ENCODE assay signal across 8 cellular contexts in genomic region chr5:148290271-148291195, GRCh38. TPM values are rescaled to one million over a fixed set of nuclear protein-coding genes. Genes with fewer than 3 reads are reported as not detected.
DNase-seq lines count a peak whose midpoint lies in the region; ATAC-seq and TF ChIP-seq lines count a peak whose summit lies in the region.

No MANE protein-coding gene starts in this region.

- H3K9me2 ChIP-seq in hepatocyte (replicated peaks; ENCODE audit: insufficient read depth), result no peaks in the 10 kb centered on the region

- H3K9me3 Mint-ChIP-seq in activated T-helper 2 cell treated with anti-CD3 and anti-CD28 coated beads, Interferon-gamma antibody, Interleukin-2, Interleukin-4, amounts not matched to agents 10 μg/mL and 5 μg/mL and 100 μg/mL, durations not matched to agents 14 hours and 24 hours and 36 hours, result no peaks in the 10 kb centered on the region
- no peaks in the 10 kb centered on the region for H3K9me3 Mint-ChIP-seq in T-helper 2 cell treated with Interferon-gamma antibody and Interleukin-4, amounts not matched to agents 5 μg/mL and 100 μg/mL, for 36 hours
- no peaks in the 10 kb centered on the region for H3K9me3 Mint-ChIP-seq in CD8-positive, alpha-beta memory T cell

- H2AFZ ChIP-seq in hepatocyte, result no peak overlapping the region

- no peak overlapping the region for H3K4me3 Mint-ChIP-seq in activated T-helper 2 cell treated with anti-CD3 and anti-CD28 coated beads, Interferon-gamma antibody, Interleukin-2, Interleukin-4, amounts not matched to agents 10 μg/mL and 5 μg/mL and 100 μg/mL, durations not matched to agents 14 hours and 24 hours and 36 hours (ENCODE audit: low read depth)
- H3K4me3 Mint-ChIP-seq in T-helper 2 cell treated with Interferon-gamma antibody and Interleukin-4, amounts not matched to agents 5 μg/mL and 100 μg/mL, for 36 hours, result no peak overlapping the region
- no peak overlapping the region for H3K4me3 Mint-ChIP-seq in CD8-positive, alpha-beta memory T cell

- H3K27me3 Mint-ChIP-seq in activated T-helper 2 cell treated with anti-CD3 and anti-CD28 coated beads, Interferon-gamma antibody, Interleukin-2, Interleukin-4, amounts not matched to agents 10 μg/mL and 5 μg/mL and 100 μg/mL, durations not matched to agents 14 hours and 24 hours and 36 hours (ENCODE audit: low read depth), result no peaks in the 10 kb centered on the region
- H3K27me3 Mint-ChIP-seq in T-helper 2 cell treated with Interferon-gamma antibody and Interleukin-4, amounts not matched to agents 5 μg/mL and 100 μg/mL, for 36 hours (ENCODE audit: low read depth), result peaks cover 3% of the 10 kb centered on the region
- peaks cover 4 to 9% of the 10 kb centered on the region in 2 donors for H3K27me3 Mint-ChIP-seq in CD8-positive, alpha-beta memory T cell

- peak; percentile 52 for ATAC-seq in HG03520 (IDR thresholded peaks at IDR 0.05; ENCODE audit: unreplicated experiment)
- peak; percentile 79 for ATAC-seq in RWPE2 (ENCODE audit: low read depth)
- no peak for ATAC-seq in GM21447 (IDR thresholded peaks at IDR 0.05; ENCODE audit: unreplicated experiment)

- H3K4me3 ChIP-seq in RWPE2 (ENCODE audit: severe bottlenecking), result no peak overlapping the region
- no peak overlapping the region for H3K4me3 ChIP-seq in hepatocyte
- H3K4me3 ChIP-seq in CD8-positive, alpha-beta memory T cell (ENCODE audit: low read length), result no peak overlapping the region

- H3K4me1 ChIP-seq in RWPE2 (ENCODE audit: insufficient read depth, poor library complexity, severe bottlenecking), result no peaks in the 10 kb centered on the region
- no peaks in the 10 kb centered on the region for H3K4me1 ChIP-seq in hepatocyte (ENCODE audit: insufficient read depth)
- H3K4me1 ChIP-seq in CD8-positive, alpha-beta memory T cell (ENCODE audit: insufficient read depth, low read length), result no peaks in the 10 kb centered on the region

- no peaks in the 10 kb centered on the region for H3K36me3 Mint-ChIP-seq in activated T-helper 2 cell treated with anti-CD3 and anti-CD28 coated beads, Interferon-gamma antibody, Interleukin-2, Interleukin-4, amounts not matched to agents 10 μg/mL and 5 μg/mL and 100 μg/mL, durations not matched to agents 14 hours and 24 hours and 36 hours (ENCODE audit: low read depth)
- no peaks in the 10 kb centered on the region for H3K36me3 Mint-ChIP-seq in T-helper 2 cell treated with Interferon-gamma antibody and Interleukin-4, amounts not matched to agents 5 μg/mL and 100 μg/mL, for 36 hours (ENCODE audit: low read depth)
- H3K36me3 Mint-ChIP-seq in CD8-positive, alpha-beta memory T cell, result no peaks in the 10 kb centered on the region

- H3K27me3 ChIP-seq in RWPE2 (ENCODE audit: insufficient read depth, poor library complexity, severe bottlenecking), result no peaks in the 10 kb centered on the region
- no peaks in the 10 kb centered on the region for H3K27me3 ChIP-seq in hepatocyte
- H3K27me3 ChIP-seq in CD8-positive, alpha-beta memory T cell (ENCODE audit: insufficient read depth, low read length, poor library complexity, severe bottlenecking), result no peaks in the 10 kb centered on the region

- no peaks in the 10 kb centered on the region for H4K20me1 ChIP-seq in hepatocyte (ENCODE audit: insufficient read depth, poor library complexity, severe bottlenecking)

- TF ChIP-seq CTCF in RWPE2 (IDR thresholded peaks at IDR 0.05; ENCODE audit: poor library complexity, severe bottlenecking), result peak; percentile 82
- TF ChIP-seq CTCF in hepatocyte (IDR thresholded peaks at IDR 0.05; ENCODE audit: poor library complexity), result peak; percentile 67

- intact Hi-C loops in activated T-helper 2 cell treated with anti-CD3 and anti-CD28 coated beads, Interferon-gamma antibody, Interleukin-2, Interleukin-4, amounts not matched to agents 10 μg/mL and 5 μg/mL and 100 μg/mL, durations not matched to agents 14 hours and 24 hours and 36 hours (cut with micrococcal nuclease), result no loop called here

- 47% methylated on average over 6 of the region's 6 CpGs for WGBS in hepatocyte (ENCODE audit: low lambda C conversion rate, missing lambda C conversion rate)

- CTCF ChIA-PET in CD8-positive, alpha-beta memory T cell (lab: Charles Lee), result no interaction called here

- no peaks in the 10 kb centered on the region for H3K4me1 Mint-ChIP-seq in activated T-helper 2 cell treated with anti-CD3 and anti-CD28 coated beads, Interferon-gamma antibody, Interleukin-2, Interleukin-4, amounts not matched to agents 10 μg/mL and 5 μg/mL and 100 μg/mL, durations not matched to agents 14 hours and 24 hours and 36 hours (ENCODE audit: low read depth)
- H3K4me1 Mint-ChIP-seq in T-helper 2 cell treated with Interferon-gamma antibody and Interleukin-4, amounts not matched to agents 5 μg/mL and 100 μg/mL, for 36 hours (ENCODE audit: low read depth), result no peaks in the 10 kb centered on the region
- no peaks in the 10 kb centered on the region for H3K4me1 Mint-ChIP-seq in CD8-positive, alpha-beta memory T cell

- DNase-seq in DMS114 treated with DMSO at 0.1 percent for 48 hours (lab: John Stamatoyannopoulos, UW; ENCODE audit: unreplicated experiment), result peak; percentile 36
- no peak for DNase-seq in RWPE2 (ENCODE audit: low spot score)
- DNase-seq in hepatocyte (ENCODE audit: low spot score), result peak; percentile 52
- no peak for DNase-seq in activated T-helper 2 cell treated with anti-CD3 and anti-CD28 coated beads, Interferon-gamma antibody, Interleukin-2, Interleukin-4, amounts not matched to agents 10 μg/mL and 5 μg/mL and 100 μg/mL, durations not matched to agents 14 hours and 24 hours and 36 hours (ENCODE audit: low spot score)
- DNase-seq in T-helper 2 cell treated with Interferon-gamma antibody and Interleukin-4, amounts not matched to agents 5 μg/mL and 100 μg/mL, for 36 hours (ENCODE audit: low spot score), result no peak
- no peak for DNase-seq in CD8-positive, alpha-beta memory T cell

- no peak overlapping the region for H3K27ac Mint-ChIP-seq in activated T-helper 2 cell treated with anti-CD3 and anti-CD28 coated beads, Interferon-gamma antibody, Interleukin-2, Interleukin-4, amounts not matched to agents 10 μg/mL and 5 μg/mL and 100 μg/mL, durations not matched to agents 14 hours and 24 hours and 36 hours
- H3K27ac Mint-ChIP-seq in T-helper 2 cell treated with Interferon-gamma antibody and Interleukin-4, amounts not matched to agents 5 μg/mL and 100 μg/mL, for 36 hours, result no peak overlapping the region
- no peak overlapping the region for H3K27ac Mint-ChIP-seq in CD8-positive, alpha-beta memory T cell

- H3K36me3 ChIP-seq in RWPE2 (ENCODE audit: low read depth), result no peaks in the 10 kb centered on the region
- no peaks in the 10 kb centered on the region for H3K36me3 ChIP-seq in hepatocyte (replicated peaks; ENCODE audit: insufficient read depth, low read depth)
- H3K36me3 ChIP-seq in CD8-positive, alpha-beta memory T cell (ENCODE audit: insufficient read depth, low read length), result no peaks in the 10 kb centered on the region

- POLR2A ChIA-PET in CD8-positive, alpha-beta memory T cell (lab: Charles Lee), result no interaction called here

- H3K9me3 ChIP-seq in RWPE2 (ENCODE audit: severe bottlenecking) (no peaks in the 10 kb centered on the region), hepatocyte (ENCODE audit: low read depth) (no peaks in the 10 kb centered on the region)
- no peaks in the 10 kb centered on the region for H3K9me3 ChIP-seq in CD8-positive, alpha-beta memory T cell (ENCODE audit: low read length)

- H3K4me2 ChIP-seq in hepatocyte, result no peak overlapping the region

- H3K79me2 ChIP-seq in hepatocyte, result no peaks in the 10 kb centered on the region

- H3K27ac ChIP-seq in RWPE2 (ENCODE audit: poor library complexity, severe bottlenecking) (no peak overlapping the region), hepatocyte (no peak overlapping the region)
- H3K27ac ChIP-seq in CD8-positive, alpha-beta memory T cell (ENCODE audit: low read depth, low read length), result no peak overlapping the region

RNA-seq across cellular contexts. Expression of gene SPINK7, which starts 21.7 kb away (rescaled TPM):
- total RNA-seq in hepatocyte, result not detected in 2 replicates
- not detected in 2 replicates for polyA plus RNA-seq in hepatocyte
- total RNA-seq in activated T-helper 2 cell treated with anti-CD3 and anti-CD28 coated beads, Interferon-gamma antibody, Interleukin-2, Interleukin-4, amounts not matched to agents 10 μg/mL and 5 μg/mL and 100 μg/mL, durations not matched to agents 14 hours and 24 hours and 36 hours, result not detected in 2 replicates
- total RNA-seq in CD8-positive, alpha-beta memory T cell, result not detected
- not detected for polyA plus RNA-seq in CD8-positive, alpha-beta memory T cell

RNA-seq across cellular contexts. Expression of gene SPINK13, which starts 21.9 kb away (rescaled TPM):
- total RNA-seq in hepatocyte, result not detected in 2 replicates
- polyA plus RNA-seq in hepatocyte, result 0.79 and 3.1 TPM in 2 replicates
- total RNA-seq in activated T-helper 2 cell treated with anti-CD3 and anti-CD28 coated beads, Interferon-gamma antibody, Interleukin-2, Interleukin-4, amounts not matched to agents 10 μg/mL and 5 μg/mL and 100 μg/mL, durations not matched to agents 14 hours and 24 hours and 36 hours, result not detected in 2 replicates
- total RNA-seq in CD8-positive, alpha-beta memory T cell, result not detected
- not detected for polyA plus RNA-seq in CD8-positive, alpha-beta memory T cell

RNA-seq across cellular contexts. Expression of gene SPINK9, which starts 44.8 kb away (rescaled TPM):
- 0.40 TPM in 1 of 2 replicates, not detected in the other for total RNA-seq in hepatocyte
- polyA plus RNA-seq in hepatocyte, result not detected in 2 replicates
- total RNA-seq in activated T-helper 2 cell treated with anti-CD3 and anti-CD28 coated beads, Interferon-gamma antibody, Interleukin-2, Interleukin-4, amounts not matched to agents 10 μg/mL and 5 μg/mL and 100 μg/mL, durations not matched to agents 14 hours and 24 hours and 36 hours, result not detected in 2 replicates
- total RNA-seq in CD8-positive, alpha-beta memory T cell, result not detected
- polyA plus RNA-seq in CD8-positive, alpha-beta memory T cell, result not detected

RNA-seq across cellular contexts. Expression of gene MARCOL, which starts 52.2 kb away (rescaled TPM):
- not detected in 2 replicates for total RNA-seq in hepatocyte
- polyA plus RNA-seq in hepatocyte, result not detected in 2 replicates
- total RNA-seq in activated T-helper 2 cell treated with anti-CD3 and anti-CD28 coated beads, Interferon-gamma antibody, Interleukin-2, Interleukin-4, amounts not matched to agents 10 μg/mL and 5 μg/mL and 100 μg/mL, durations not matched to agents 14 hours and 24 hours and 36 hours, result not detected in 2 replicates
- not detected for total RNA-seq in CD8-positive, alpha-beta memory T cell
- not detected for polyA plus RNA-seq in CD8-positive, alpha-beta memory T cell

Comparison
In these comparisons a context has a peak if more than half of its experiments do, and no peak if none do; other contexts are left out.
1. DNase-seq: peak in DMS114 treated with DMSO at 0.1 percent for 48 hours (single experiment) and hepatocyte (single experiment); none in RWPE2 (single experiment), activated T-helper 2 cell treated with anti-CD3 and anti-CD28 coated beads, Interferon-gamma antibody, Interleukin-2, Interleukin-4, amounts not matched to agents 10 μg/mL and 5 μg/mL and 100 μg/mL, durations not matched to agents 14 hours and 24 hours and 36 hours (single experiment), T-helper 2 cell treated with Interferon-gamma antibody and Interleukin-4, amounts not matched to agents 5 μg/mL and 100 μg/mL, for 36 hours (single experiment) and CD8-positive, alpha-beta memory T cell (0 of 5).